ENCODE assay signal across 9 cellular contexts in genomic region chr3:193816656-193817311, GRCh38.
DNase-seq lines count a peak whose midpoint lies in the region; ATAC-seq, FAIRE-seq and TF ChIP-seq lines count a peak whose summit lies in the region.
"Had no signal": no experiment of that assay in that cellular context is flagged by ENCODE, and none has a peak within 500 bp of the region (broad histone marks: within the 10 kb centered on the region; RNA-seq: fewer than 3 reads in every experiment).

No MANE protein-coding gene starts in this region.

- no peak overlapping the region for H3K4me3 ChIP-seq in spleen

- no peaks in the 10 kb centered on the region for H3K4me1 Mint-ChIP-seq in stimulated activated effector memory CD8-positive, alpha-beta T cell treated with anti-CD3 and anti-CD28 coated beads, Interleukin-12 subunit alpha, Interleukin-12 subunit beta, amount 100 ng/mL, for 72 hours

- H3K36me3 ChIP-seq in spleen, result no peaks in the 10 kb centered on the region

- TF ChIP-seq POLR2A in spleen (IDR thresholded peaks at IDR 0.05), result no peak

- peak overlapping the region in 1 of 8 donors; percentile 43 for H3K27ac ChIP-seq in spleen

- H3K27ac Mint-ChIP-seq in stimulated activated effector memory CD8-positive, alpha-beta T cell treated with anti-CD3 and anti-CD28 coated beads, Interleukin-12 subunit alpha, Interleukin-12 subunit beta, amount 100 ng/mL, for 72 hours, result no peak overlapping the region

- FAIRE-seq in islet of Langerhans (lab: Jason Lieb, UNC), result peak; percentile 24
- FAIRE-seq: endothelial cell of umbilical vein had no signal

- H3K4me3 Mint-ChIP-seq in stimulated activated effector memory CD8-positive, alpha-beta T cell treated with anti-CD3 and anti-CD28 coated beads, Interleukin-12 subunit alpha, Interleukin-12 subunit beta, amount 100 ng/mL, for 72 hours, result no peak overlapping the region

- H3K9me3 ChIP-seq in spleen, result no peaks in the 10 kb centered on the region

- H3K9me3 Mint-ChIP-seq in stimulated activated effector memory CD8-positive, alpha-beta T cell treated with anti-CD3 and anti-CD28 coated beads, Interleukin-12 subunit alpha, Interleukin-12 subunit beta, amount 100 ng/mL, for 72 hours, result no peaks in the 10 kb centered on the region

- no peaks in the 10 kb centered on the region for H3K4me1 ChIP-seq in spleen

- intact Hi-C loops in spleen (cut with DNase I; ENCODE audit: low total_unique reads), result no loop called here

- H3K36me3 Mint-ChIP-seq in stimulated activated effector memory CD8-positive, alpha-beta T cell treated with anti-CD3 and anti-CD28 coated beads, Interleukin-12 subunit alpha, Interleukin-12 subunit beta, amount 100 ng/mL, for 72 hours, result no peaks in the 10 kb centered on the region

- DNase-seq in M059J (ENCODE audit: low read depth) (peak; percentile 21), astrocyte of the hippocampus (ENCODE audit: low read depth, low spot score) (peak; percentile 43), spleen (peak; percentile 73)
- DNase-seq in stimulated activated effector memory CD8-positive, alpha-beta T cell treated with anti-CD3 and anti-CD28 coated beads, Interleukin-12 subunit alpha, Interleukin-12 subunit beta, amount 100 ng/mL, for 72 hours (ENCODE audit: low spot score in 2 of 2), result no peak
- no peak for DNase-seq in activated CD4-positive, alpha-beta T cell treated with anti-CD3 and anti-CD28 coated beads, Interleukin-2, amount 50 U/mL, for 4 hours
- DNase-seq in stimulated activated CD4-positive, alpha-beta T cell treated with anti-CD3 and anti-CD28 coated beads, Interleukin-1b, Interleukin-23, amount 100 ng/mL, for 48 hours, result no peak

- TF ChIP-seq CTCF in spleen (IDR thresholded peaks at IDR 0.05 in 8 of 11, conservative IDR thresholded peaks at IDR 0.05 in 3 of 11), result no peak

- ATAC-seq in stimulated activated effector memory CD8-positive, alpha-beta T cell treated with anti-CD3 and anti-CD28 coated beads, Interleukin-12 subunit alpha, Interleukin-12 subunit beta, amount 100 ng/mL, for 72 hours, result no peak
- no peak for ATAC-seq in GM18519 (IDR thresholded peaks at IDR 0.05; ENCODE audit: low FRiP score, unreplicated experiment)

- no peaks in the 10 kb centered on the region for H3K27me3 ChIP-seq in spleen (replicated peaks in 1 of 7)

- 66 to 80% (median 78%) methylated on average over 14 of the region's 14 CpGs for WGBS in spleen, 5 donors

Comparison
In these comparisons a context has a peak if more than half of its experiments do, and no peak if none do; other contexts are left out.
1. DNase-seq: peak in M059J (single experiment), astrocyte of the hippocampus (single experiment) and spleen (single experiment); none in stimulated activated effector memory CD8-positive, alpha-beta T cell treated with anti-CD3 and anti-CD28 coated beads, Interleukin-12 subunit alpha, Interleukin-12 subunit beta, amount 100 ng/mL, for 72 hours (0 of 2), activated CD4-positive, alpha-beta T cell treated with anti-CD3 and anti-CD28 coated beads, Interleukin-2, amount 50 U/mL, for 4 hours (0 of 2) and stimulated activated CD4-positive, alpha-beta T cell treated with anti-CD3 and anti-CD28 coated beads, Interleukin-1b, Interleukin-23, amount 100 ng/mL, for 48 hours (single experiment).